ENCODE assay signal across 14 cellular contexts in genomic region chr10:73816917-73817729, GRCh38. TPM values are rescaled to one million over a fixed set of nuclear protein-coding genes. Genes with fewer than 3 reads are reported as not detected.
DNase-seq lines count a peak whose midpoint lies in the region; ATAC-seq and TF ChIP-seq lines count a peak whose summit lies in the region.
"Had no signal": no experiment of that assay in that cellular context is flagged by ENCODE, and none has a peak within 500 bp of the region (broad histone marks: within the 10 kb centered on the region; RNA-seq: fewer than 3 reads in every experiment).

No MANE protein-coding gene starts in this region.

- no peak for ATAC-seq in activated T-cell treated with anti-CD3 and anti-CD28 coated beads, Interleukin-2, amount 50 U/mL, for 4 hours
- ATAC-seq in left lung (peak; percentile 1), HG03439 (IDR thresholded peaks at IDR 0.05; ENCODE audit: unreplicated experiment) (no peak), GM18511 (IDR thresholded peaks at IDR 0.05; ENCODE audit: unreplicated experiment) (no peak)
- ATAC-seq: GM23338 had no signal

- H3K27ac Mint-ChIP-seq in activated T-cell treated with anti-CD3 and anti-CD28 coated beads, Interleukin-2, amount 50 U/mL, for 24 hours = peak overlapping the region; percentile 45
- H3K27ac Mint-ChIP-seq: GM23338, type B pancreatic cell had no signal

- H3K9me3 ChIP-seq in breast epithelium = no peaks in the 10 kb centered on the region
- H3K9me3 ChIP-seq in left lung = no peaks in the 10 kb centered on the region
- no peaks in the 10 kb centered on the region for H3K9me3 ChIP-seq in stomach smooth muscle (ENCODE audit: control insufficient read depth in 2 of 2, low read length in 2 of 2)
- H3K9me3 ChIP-seq: colonic mucosa had no signal

- H3K4me1 ChIP-seq in breast epithelium (peaks cover 0 to 12% of the 10 kb centered on the region in 2 donors), left lung (peaks cover 3 to 54% of the 10 kb centered on the region in 2 donors), stomach smooth muscle (ENCODE audit: control insufficient read depth, insufficient read depth, low read length) (peaks cover 23% of the 10 kb centered on the region)

- H3K27ac ChIP-seq in breast epithelium (peak overlapping the region; percentile 73 to 82), left lung (peak overlapping the region in 1 of 2 donors; percentile 77), stomach smooth muscle (ENCODE audit: low read length) (peak overlapping the region; percentile 66)
- H3K27ac ChIP-seq: colonic mucosa had no signal

- no peaks in the 10 kb centered on the region for H3K27me3 Mint-ChIP-seq in activated T-cell treated with anti-CD3 and anti-CD28 coated beads, Interleukin-2, amount 50 U/mL, for 24 hours
- H3K27me3 Mint-ChIP-seq in activated T-cell treated with anti-CD3 and anti-CD28 coated beads, Interleukin-2, amount 50 U/mL, for 4 hours (ENCODE audit: low read depth) = no peaks in the 10 kb centered on the region
- H3K27me3 Mint-ChIP-seq: type B pancreatic cell had no signal

- H3K9ac ChIP-seq in stomach smooth muscle (ENCODE audit: low read length in 2 of 2) = peak overlapping the region in 1 of 2 donors; percentile 13

- H3K4me3 ChIP-seq in breast epithelium (no peak overlapping the region), left lung (no peak overlapping the region), stomach smooth muscle (ENCODE audit: low read length in 2 of 2) (no peak overlapping the region)
- H3K4me3 ChIP-seq: colonic mucosa, GM23338 had no signal

- H3K36me3 ChIP-seq in breast epithelium (no peaks in the 10 kb centered on the region), left lung (peaks cover 0 to 50% of the 10 kb centered on the region in 2 donors), stomach smooth muscle (ENCODE audit: control insufficient read depth in 2 of 2, insufficient read depth in 2 of 2, low read length in 2 of 2) (peaks cover 60% of the 10 kb centered on the region in 2 donors)
- H3K36me3 ChIP-seq: colonic mucosa had no signal

- TF ChIP-seq POLR2A in breast epithelium (IDR thresholded peaks at IDR 0.05) = no peak

- H3K4me1 Mint-ChIP-seq in activated T-cell treated with anti-CD3 and anti-CD28 coated beads, Interleukin-2, amount 50 U/mL, for 24 hours (ENCODE audit: low read depth) = peaks cover 2% of the 10 kb centered on the region
- H3K4me1 Mint-ChIP-seq in activated T-cell treated with anti-CD3 and anti-CD28 coated beads, Interleukin-2, amount 50 U/mL, for 4 hours (ENCODE audit: low read depth) = peaks cover 2% of the 10 kb centered on the region

- H3K9me3 Mint-ChIP-seq in activated T-cell treated with anti-CD3 and anti-CD28 coated beads, Interleukin-2, amount 50 U/mL, for 24 hours = no peaks in the 10 kb centered on the region
- H3K9me3 Mint-ChIP-seq in activated T-cell treated with anti-CD3 and anti-CD28 coated beads, Interleukin-2, amount 50 U/mL, for 4 hours = no peaks in the 10 kb centered on the region
- H3K9me3 Mint-ChIP-seq: GM23338, type B pancreatic cell had no signal

- intact Hi-C loops in breast epithelium (cut with DNase I; ENCODE audit: low total_unique reads) = no loop called here
- intact Hi-C loops in left lung (cut with DNase I) = no loop called here

- no peak overlapping the region for H3K4me3 Mint-ChIP-seq in activated T-cell treated with anti-CD3 and anti-CD28 coated beads, Interleukin-2, amount 50 U/mL, for 24 hours
- no peak overlapping the region for H3K4me3 Mint-ChIP-seq in activated T-cell treated with anti-CD3 and anti-CD28 coated beads, Interleukin-2, amount 50 U/mL, for 4 hours
- H3K4me3 Mint-ChIP-seq: GM23338 had no signal

- no peak for DNase-seq in activated T-cell treated with anti-CD3 and anti-CD28 coated beads, Interleukin-2, amount 50 U/mL, for 24 hours
- DNase-seq in activated T-cell treated with anti-CD3 and anti-CD28 coated beads, Interleukin-2, amount 50 U/mL, for 4 hours = no peak
- DNase-seq in breast epithelium (ENCODE audit: low spot score in 2 of 2) (no peak), left lung (no peak), NK-92 (lab: John Stamatoyannopoulos, UW; ENCODE audit: unreplicated experiment) (no peak)
- DNase-seq: ACHN, activated gamma-delta T cell, colonic mucosa, NCI-H2029 had no signal

- H3K27me3 ChIP-seq in breast epithelium (no peaks in the 10 kb centered on the region), left lung (no peaks in the 10 kb centered on the region), stomach smooth muscle (ENCODE audit: control insufficient read depth in 1 of 2, insufficient read depth in 2 of 2, low read length in 2 of 2) (no peaks in the 10 kb centered on the region)
- H3K27me3 ChIP-seq: colonic mucosa had no signal

- no peak for TF ChIP-seq CTCF in breast epithelium (IDR thresholded peaks at IDR 0.05)
- TF ChIP-seq CTCF in left lung (IDR thresholded peaks at IDR 0.05) = no peak

- peaks cover 68% of the 10 kb centered on the region for H3K36me3 Mint-ChIP-seq in activated T-cell treated with anti-CD3 and anti-CD28 coated beads, Interleukin-2, amount 50 U/mL, for 24 hours (ENCODE audit: low read depth)
- H3K36me3 Mint-ChIP-seq in activated T-cell treated with anti-CD3 and anti-CD28 coated beads, Interleukin-2, amount 50 U/mL, for 4 hours (ENCODE audit: insufficient read depth) = peaks cover 22% of the 10 kb centered on the region

RNA-seq across cellular contexts. Expression of gene NDST2, which starts 5.7 kb away (rescaled TPM):
- total RNA-seq in activated T-cell treated with anti-CD3 and anti-CD28 coated beads, Interleukin-2, amount 50 U/mL, for 4 hours = 10 to 100 TPM; 51.1 to 67.1 (median 58.7) TPM
- total RNA-seq in breast epithelium (10 to 100 TPM; 30.7 to 37.7 (median 33.8) TPM), left lung (10 to 100 TPM; 24.1 to 32.2 TPM)

RNA-seq across cellular contexts. Expression of gene ZSWIM8, which starts 31.7 kb away (rescaled TPM):
- total RNA-seq in activated T-cell treated with anti-CD3 and anti-CD28 coated beads, Interleukin-2, amount 50 U/mL, for 4 hours = 10 to 100 TPM; 31.3 to 41.2 (median 40.5) TPM
- total RNA-seq in breast epithelium = 10 to 100 TPM; 79.2 to 87.8 (median 84.2) TPM
- 100 to 1,000 TPM; 103 to 112 TPM for total RNA-seq in left lung

RNA-seq across cellular contexts. Expression of gene CHCHD1, which starts 35.3 kb away (rescaled TPM):
- total RNA-seq in activated T-cell treated with anti-CD3 and anti-CD28 coated beads, Interleukin-2, amount 50 U/mL, for 4 hours = 10 to 100 TPM; 34.7 to 35.9 (median 35.9) TPM
- total RNA-seq in breast epithelium = 10 to 100 TPM; 25.1 to 37.0 (median 29.9) TPM
- 10 to 100 TPM; 24.8 to 27.5 TPM for total RNA-seq in left lung

RNA-seq across cellular contexts. Expression of gene CAMK2G, which starts 57.2 kb away (rescaled TPM):
- total RNA-seq in activated T-cell treated with anti-CD3 and anti-CD28 coated beads, Interleukin-2, amount 50 U/mL, for 4 hours = 10 to 100 TPM; 14.5 to 20.7 (median 16.6) TPM
- total RNA-seq in breast epithelium = 10 to 100 TPM; 22.6 to 28.0 (median 27.2) TPM
- total RNA-seq in left lung = 10 to 100 TPM; 28.9 to 36.6 TPM
